In genomic region chr15:55993111-55993803, GRCh38 we compare ENCODE assay signal across 8 cellular contexts. TPM values are rescaled to one million over a fixed set of nuclear protein-coding genes. Genes with fewer than 3 reads are reported as not detected.
DNase-seq lines count a peak whose midpoint lies in the region; ATAC-seq and TF ChIP-seq lines count a peak whose summit lies in the region.

Gene NEDD4, minus strand, starts transcription at chr15:55993612. Its CDS starts 57 bp downstream, at chr15:55993555.

- no peaks in the 10 kb centered on the region for H3K9me3 ChIP-seq in HUES6 (ENCODE audit: control insufficient read depth, insufficient read depth, low read depth, low read length)
- no peaks in the 10 kb centered on the region for H3K9me3 ChIP-seq in PC-9 (ENCODE audit: insufficient read depth, low read depth)
- H3K9me3 ChIP-seq in muscle layer of duodenum (ENCODE audit: control insufficient read depth in 1 of 2, low read length in 2 of 2), result no peaks in the 10 kb centered on the region

- H3K4me3 ChIP-seq in HUES6 (ENCODE audit: low read depth, low read length) (peak within 1 kb of the TSS; percentile 80), PC-9 (peak within 1 kb of the TSS; percentile 81), muscle layer of duodenum (ENCODE audit: low read depth in 1 of 2, low read length in 2 of 2) (peak within 1 kb of the TSS; percentile 66 to 85)

- peak within 1 kb of the TSS; percentile 93 for H2AFZ ChIP-seq in PC-9

- H3K27me3 Mint-ChIP-seq in activated T-cell treated with anti-CD3 and anti-CD28 coated beads, Interleukin-2, amount 50 U/mL, for 4 hours (ENCODE audit: low read depth), result peaks cover 7% of the 10 kb centered on the region

- BruUV-seq in PC-9 (replicated peaks; lab: Mats Ljungman, UMichigan), result no TSS peak

- H4K20me1 ChIP-seq in PC-9 (ENCODE audit: insufficient read depth), result no peaks in the 10 kb centered on the region

- peaks cover 8% of the 10 kb centered on the region; the same call in 1 of the 2 replicates for H3K79me2 ChIP-seq in PC-9 (ENCODE audit: low read depth)

- H3K27ac ChIP-seq in HUES6 (ENCODE audit: low read depth, low read length) (no peak within 1 kb of the TSS), PC-9 (peak within 1 kb of the TSS; percentile 26; the same call in 1 of the 2 replicates), muscle layer of duodenum (ENCODE audit: low read length) (peak within 1 kb of the TSS; percentile 80)

- H3F3A ChIP-seq in PC-9 (ENCODE audit: insufficient read depth, low read depth), result peaks cover 12% of the 10 kb centered on the region; the same call in 1 of the 2 replicates

- POLR2A ChIA-PET in PC-9 (lab: Charles Lee; ENCODE audit: unreplicated experiment), result interaction anchor here (0.5 to 0.6 kb wide), 2 partner anchors 67 to 366 kb away, joined by 3 to 4 read pairs; no protein-coding TSS in a partner anchor

- no peaks in the 10 kb centered on the region for H3K9me3 Mint-ChIP-seq in activated T-cell treated with anti-CD3 and anti-CD28 coated beads, Interleukin-2, amount 50 U/mL, for 4 hours

- H3K36me3 Mint-ChIP-seq in activated T-cell treated with anti-CD3 and anti-CD28 coated beads, Interleukin-2, amount 50 U/mL, for 4 hours (ENCODE audit: insufficient read depth), result no peaks in the 10 kb centered on the region

- TF ChIP-seq CTCF in PC-9 (conservative IDR thresholded peaks at IDR 0.05), result no peak

- H3K4me1 ChIP-seq in HUES6 (ENCODE audit: control insufficient read depth, insufficient read depth, low read length) (peaks cover 14% of the 10 kb centered on the region; the same call in 1 of the 2 replicates), PC-9 (replicated peaks; ENCODE audit: insufficient read depth) (peaks cover 14% of the 10 kb centered on the region), muscle layer of duodenum (ENCODE audit: control insufficient read depth in 1 of 2, insufficient read depth in 2 of 2, low read length in 2 of 2) (no peaks in the 10 kb centered on the region)

- H3K9me2 ChIP-seq in PC-9 (ENCODE audit: insufficient read depth), result no peaks in the 10 kb centered on the region

- H3K4me2 ChIP-seq in PC-9, result peak within 1 kb of the TSS; percentile 88

- H3K36me3 ChIP-seq in HUES6 (ENCODE audit: control insufficient read depth, insufficient read depth, low read length), result no peaks in the 10 kb centered on the region
- no peaks in the 10 kb centered on the region for H3K36me3 ChIP-seq in PC-9 (ENCODE audit: low read depth)
- no peaks in the 10 kb centered on the region for H3K36me3 ChIP-seq in muscle layer of duodenum (ENCODE audit: control insufficient read depth in 1 of 2, insufficient read depth in 2 of 2, low read length in 2 of 2)

- peak within 1 kb of the TSS; percentile 71 for H3K9ac ChIP-seq in HUES6 (ENCODE audit: low read length)

- intact Hi-C loops in PC-9 (cut with micrococcal nuclease; ENCODE audit: unreplicated experiment), result loop anchor here (2.0 to 10.0 kb wide), 3 partner anchors 60 to 252 kb away; partner anchors contain the start of gene RFX7

- CTCF ChIA-PET in PC-9 (lab: Charles Lee), result interaction anchor here (0.5 to 0.9 kb wide), 3 partner anchors 34 to 251 kb away, joined by 3 to 7 read pairs (median 3); no protein-coding TSS in a partner anchor

- H3K27me3 ChIP-seq in HUES6 (ENCODE audit: control insufficient read depth, insufficient read depth, low read length) (peaks cover 18% of the 10 kb centered on the region), PC-9 (ENCODE audit: insufficient read depth, low read depth) (no peaks in the 10 kb centered on the region), muscle layer of duodenum (ENCODE audit: low read depth, low read length) (no peaks in the 10 kb centered on the region)

- peak within 1 kb of the TSS; percentile 88 for H3K4me3 Mint-ChIP-seq in activated T-cell treated with anti-CD3 and anti-CD28 coated beads, Interleukin-2, amount 50 U/mL, for 4 hours

- ATAC-seq in GM21423 (IDR thresholded peaks at IDR 0.05; ENCODE audit: unreplicated experiment), result peak; percentile 93
- ATAC-seq in activated T-cell treated with anti-CD3 and anti-CD28 coated beads, Interleukin-2, amount 50 U/mL, for 4 hours, result peak; percentile 89 to 90
- peak; percentile 89 for ATAC-seq in esophagus mucosa

- H3K4me1 Mint-ChIP-seq in activated T-cell treated with anti-CD3 and anti-CD28 coated beads, Interleukin-2, amount 50 U/mL, for 4 hours (ENCODE audit: low read depth), result peaks cover 25% of the 10 kb centered on the region

- DNase-seq in COR-L47 (lab: John Stamatoyannopoulos, UW), result peak; percentile 78
- peak; percentile 52 to 87 for DNase-seq in PC-9
- peak; percentile 72 for DNase-seq in activated T-cell treated with anti-CD3 and anti-CD28 coated beads, Interleukin-2, amount 50 U/mL, for 4 hours
- peak; percentile 35 for DNase-seq in stimulated activated CD8-positive, alpha-beta memory T cell treated with anti-CD3 and anti-CD28 coated beads, Interleukin-7, amount 100 ng/mL, for 24 hours (ENCODE audit: low read depth)

RNA-seq across cellular contexts. Expression of gene NEDD4, which starts in this region (rescaled TPM):
- total RNA-seq in PC-9 (2021) (17.8 and 24.5 TPM in 2 replicates), esophagus mucosa (9.3 TPM)
- total RNA-seq in activated T-cell treated with anti-CD3 and anti-CD28 coated beads, Interleukin-2, amount 50 U/mL, for 4 hours, result 1 to 10 TPM; 4.5 to 9.4 (median 8.0) TPM
